Comparison of ENCODE assay signal across 1 cellular context in the genomic region with DNA sequence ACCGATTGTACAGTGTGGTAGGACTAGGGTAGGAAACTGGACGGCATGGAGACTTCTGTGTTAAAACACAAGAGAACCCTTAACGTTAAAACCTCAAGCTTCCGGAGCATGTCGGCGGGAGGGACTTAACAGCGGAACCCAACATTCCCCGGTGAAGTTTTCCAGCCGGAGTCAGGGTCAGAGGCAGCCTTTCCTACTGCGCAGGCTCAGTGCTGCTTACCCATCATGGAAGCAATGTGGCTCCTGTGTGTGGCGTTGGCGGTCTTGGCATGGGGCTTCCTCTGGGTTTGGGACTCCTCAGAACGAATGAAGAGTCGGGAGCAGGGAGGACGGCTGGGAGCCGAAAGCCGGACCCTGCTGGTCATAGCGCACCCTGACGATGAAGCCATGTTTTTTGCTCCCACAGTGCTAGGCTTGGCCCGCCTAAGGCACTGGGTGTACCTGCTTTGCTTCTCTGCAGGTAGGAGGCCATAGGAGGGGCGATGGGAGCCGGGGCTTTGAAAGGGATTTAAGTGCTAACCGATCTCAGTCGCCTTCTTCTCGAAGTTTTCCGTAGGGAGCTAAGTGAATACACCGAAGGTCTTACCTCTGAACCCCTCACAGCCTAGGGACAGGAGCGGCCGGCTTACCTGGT.
TF ChIP-seq lines count a peak whose summit lies in the region.

Gene PIGL, plus strand, starts transcription at position 209 of the 634 bp plus-strand sequence. Its CDS starts 17 bp downstream, at position 226.

TF ChIP-seq in endothelial cell of umbilical vein, 7 proteins besides CTCF, POLR2A, EP300 and RAD21:
- no peak for TF ChIP-seq GATA2 (IDR thresholded peaks at IDR 0.05; ENCODE audit: insufficient read depth, insufficient read length, low read depth, low read length)
- peak; percentile 40 for TF ChIP-seq MAX (IDR thresholded peaks at IDR 0.05; ENCODE audit: insufficient read depth, insufficient read length)
- peak; percentile 93 for TF ChIP-seq POLR2AphosphoS5 (IDR thresholded peaks at IDR 0.05; ENCODE audit: insufficient read depth, low read depth, low read length)
- TF ChIP-seq MYC (IDR thresholded peaks at IDR 0.05; ENCODE audit: low read depth, low read length), result peak; percentile 87
